Comparison of ENCODE assay signal across 8 cellular contexts in genomic region chr1:26417111-26417510, GRCh38. TPM values are rescaled to one million over a fixed set of nuclear protein-coding genes. Genes with fewer than 3 reads are reported as not detected.
DNase-seq lines count a peak whose midpoint lies in the region; ATAC-seq, FAIRE-seq and TF ChIP-seq lines count a peak whose summit lies in the region.

No MANE protein-coding gene starts in this region.

- no peaks in the 10 kb centered on the region for H4K20me1 ChIP-seq in HepG2 (ENCODE audit: insufficient read depth, low read length)

- no peak overlapping the region for H2AFZ ChIP-seq in HepG2 (ENCODE audit: low read length)

- FAIRE-seq in HepG2 (lab: Jason Lieb, UNC), result peak; percentile 68

- no peaks in the 10 kb centered on the region for H3K4me1 ChIP-seq in CD8-positive, alpha-beta memory T cell (ENCODE audit: insufficient read depth, low read length)
- no peaks in the 10 kb centered on the region for H3K4me1 ChIP-seq in colonic mucosa
- H3K4me1 ChIP-seq in HepG2 (ENCODE audit: insufficient read depth, low read length), result no peaks in the 10 kb centered on the region

- 6% methylated on average over 3 of the region's 7 CpGs for WGBS in HepG2 (ENCODE audit: low lambda C conversion rate)

- TF ChIP-seq RAD21 in HepG2 (CRISPR knock-in tag; IDR thresholded peaks at IDR 0.05), result peak; percentile 69

- intact Hi-C loops in colonic mucosa (cut with DNase I) (no loop called here), HepG2 (cut with micrococcal nuclease; ENCODE audit: unreplicated experiment) (loop anchor here (1.0 kb wide), 1 partner anchor 132 kb away; no protein-coding TSS in a partner anchor)

- CTCF ChIA-PET in CD8-positive, alpha-beta memory T cell (lab: Charles Lee), result interaction anchor here (0.6 to 4.6 kb wide), 61 partner anchors 9 to 619 kb away, joined by 3 to 42 read pairs (median 5); partner anchors contain the start of genes CD52, CEP85, DHDDS and HMGN2
- CTCF ChIA-PET in activated CD4-positive, alpha-beta T cell treated with anti-CD3 and anti-CD28 coated beads, Interleukin-2, amount 10 ng/mL, durations not matched to agents 7 days and 5 days (lab: Charles Lee), result interaction anchor here (0.5 to 3.1 kb wide), 44 partner anchors 9 to 523 kb away, joined by 3 to 20 read pairs (median 4); partner anchors contain the start of genes CEP85, DHDDS, HMGN2 and ZNF593
- CTCF ChIA-PET in HepG2 (lab: Yijun Ruan, JAX; ENCODE audit: low intra/inter-chr PET ratio, low total read pairs), result interaction anchor here (2.4 to 3.2 kb wide), 2 partner anchors 131 to 142 kb away, joined by 9 to 22 read pairs; no protein-coding TSS in a partner anchor

- ATAC-seq in HG02973 (IDR thresholded peaks at IDR 0.05; ENCODE audit: unreplicated experiment), result peak; percentile 58
- ATAC-seq in HepG2, result peak; percentile 100
- ATAC-seq in HG03025 (IDR thresholded peaks at IDR 0.05; ENCODE audit: low FRiP score, unreplicated experiment), result no peak

- peaks cover 21% of the 10 kb centered on the region for H3K27me3 ChIP-seq in CD8-positive, alpha-beta memory T cell (ENCODE audit: insufficient read depth, low read length, poor library complexity, severe bottlenecking)
- H3K27me3 ChIP-seq in colonic mucosa (peaks cover 19% of the 10 kb centered on the region), HepG2 (ENCODE audit: control insufficient read depth in 1 of 2, insufficient read depth in 2 of 2, low read length in 2 of 2) (peaks cover 1 to 21% of the 10 kb centered on the region in 2 experiments; a peak in 4 of 5 replicates)

- no peaks in the 10 kb centered on the region for H3K36me3 Mint-ChIP-seq in CD8-positive, alpha-beta memory T cell
- H3K36me3 Mint-ChIP-seq in activated CD4-positive, alpha-beta T cell treated with anti-CD3 and anti-CD28 coated beads, Interleukin-2, amount 10 ng/mL, durations not matched to agents 7 days and 5 days (ENCODE audit: low read depth), result no peaks in the 10 kb centered on the region

- in situ Hi-C loops in HepG2 (cut with HindIII; ENCODE audit: extremely low pct_ligation_motif_present, low pct_unique_long_range_greater_than_20kb), result no loop called here

- TF ChIP-seq EP300 in HepG2 (IDR thresholded peaks at IDR 0.05; ENCODE audit: low read depth in 2 of 2, low read length in 2 of 2) (no peak), HepG2 (CRISPR knock-in tag; IDR thresholded peaks at IDR 0.05; ENCODE audit: borderline replicate concordance) (no peak)

- peak; percentile 70 to 88 (median 75) for DNase-seq in CD8-positive, alpha-beta memory T cell
- peak; percentile 52 for DNase-seq in NCI-H526 treated with DMSO at 0.1 percent for 48 hours (lab: John Stamatoyannopoulos, UW)
- DNase-seq in activated CD4-positive, alpha-beta T cell treated with anti-CD3 and anti-CD28 coated beads, Interleukin-2, amount 10 ng/mL, durations not matched to agents 7 days and 5 days, result peak; percentile 92
- DNase-seq in colonic mucosa, result peak; percentile 76
- DNase-seq in HepG2 (ENCODE audit: low spot score), result peak; percentile 63
- peak; percentile 65 to 77 (median 73) for DNase-seq in stimulated activated CD4-positive, alpha-beta T cell treated with anti-CD3 and anti-CD28 coated beads, TNF-alpha, amount 100 ng/mL, for 1 hour (ENCODE audit: low read depth in 3 of 3, low spot score in 1 of 3)

- H3K9ac ChIP-seq in colonic mucosa (ENCODE audit: low read depth in 2 of 2, low read length in 2 of 2) (no peak overlapping the region), HepG2 (ENCODE audit: insufficient read depth, low read depth, low read length) (no peak overlapping the region)

- no peak overlapping the region for H3K4me3 ChIP-seq in CD8-positive, alpha-beta memory T cell (ENCODE audit: low read length)
- no peak overlapping the region for H3K4me3 ChIP-seq in colonic mucosa
- no peak overlapping the region for H3K4me3 ChIP-seq in HepG2 (replicated peaks in 1 of 3; ENCODE audit: insufficient read depth in 1 of 3, low read depth in 2 of 3, low read length in 3 of 3)

- H3K9me3 Mint-ChIP-seq in CD8-positive, alpha-beta memory T cell, result peaks cover 0 to 2% (median 0%) of the 10 kb centered on the region in 5 donors
- H3K9me3 Mint-ChIP-seq in activated CD4-positive, alpha-beta T cell treated with anti-CD3 and anti-CD28 coated beads, Interleukin-2, amount 10 ng/mL, durations not matched to agents 7 days and 5 days, result no peaks in the 10 kb centered on the region

- H3K36me3 ChIP-seq in CD8-positive, alpha-beta memory T cell (ENCODE audit: insufficient read depth, low read length), result no peaks in the 10 kb centered on the region
- no peaks in the 10 kb centered on the region for H3K36me3 ChIP-seq in colonic mucosa
- no peaks in the 10 kb centered on the region for H3K36me3 ChIP-seq in HepG2 (replicated peaks in 1 of 2; ENCODE audit: control insufficient read depth in 1 of 2, insufficient read depth in 2 of 2, low read length in 2 of 2)

- peaks cover 0 to 1% (median 0%) of the 10 kb centered on the region in 3 donors for H3K4me1 Mint-ChIP-seq in CD8-positive, alpha-beta memory T cell
- no peaks in the 10 kb centered on the region for H3K4me1 Mint-ChIP-seq in activated CD4-positive, alpha-beta T cell treated with anti-CD3 and anti-CD28 coated beads, Interleukin-2, amount 10 ng/mL, durations not matched to agents 7 days and 5 days

- BruUV-seq in HepG2 (replicated peaks; lab: Mats Ljungman, UMichigan), result no TSS peak

- no peak overlapping the region for H3K4me2 ChIP-seq in HepG2 (ENCODE audit: low read depth, low read length)

- H3K27ac Mint-ChIP-seq in CD8-positive, alpha-beta memory T cell, result peak overlapping the region in 1 of 8 donors; percentile 66
- no peak overlapping the region for H3K27ac Mint-ChIP-seq in activated CD4-positive, alpha-beta T cell treated with anti-CD3 and anti-CD28 coated beads, Interleukin-2, amount 10 ng/mL, durations not matched to agents 7 days and 5 days

- no peak overlapping the region for H3K4me3 Mint-ChIP-seq in CD8-positive, alpha-beta memory T cell
- no peak overlapping the region for H3K4me3 Mint-ChIP-seq in activated CD4-positive, alpha-beta T cell treated with anti-CD3 and anti-CD28 coated beads, Interleukin-2, amount 10 ng/mL, durations not matched to agents 7 days and 5 days

- POLR2A ChIA-PET in CD8-positive, alpha-beta memory T cell (lab: Charles Lee), result interaction anchor here (0.5 to 1.1 kb wide), 7 partner anchors 15 to 313 kb away, joined by 3 to 6 read pairs (median 4); partner anchors contain the start of genes DHDDS and PDIK1L
- POLR2A ChIA-PET in activated CD4-positive, alpha-beta T cell treated with anti-CD3 and anti-CD28 coated beads, Interleukin-2, amount 10 ng/mL, durations not matched to agents 7 days and 5 days (lab: Charles Lee), result no interaction called here
- POLR2A ChIA-PET in HepG2 (lab: Yijun Ruan, JAX), result interaction anchor here (0.6 to 1.1 kb wide), 2 partner anchors 15 to 110 kb away, joined by 4 to 6 read pairs; partner anchors contain the start of gene DHDDS

- H3K9me3 ChIP-seq in CD8-positive, alpha-beta memory T cell (ENCODE audit: low read length), result no peaks in the 10 kb centered on the region
- H3K9me3 ChIP-seq in colonic mucosa (no peaks in the 10 kb centered on the region), HepG2 (ENCODE audit: low read length) (no peaks in the 10 kb centered on the region)

- peak; percentile 89 for TF ChIP-seq CTCF in colonic mucosa (IDR thresholded peaks at IDR 0.05)
- peak; percentile 91 for TF ChIP-seq CTCF in HepG2 (CRISPR knock-in tag; IDR thresholded peaks at IDR 0.05)

- no peak for TF ChIP-seq POLR2A in HepG2 (IDR thresholded peaks at IDR 0.05; ENCODE audit: insufficient read depth in 1 of 2, low read depth in 2 of 2, low read length in 2 of 2)

- H3K79me2 ChIP-seq in HepG2 (ENCODE audit: insufficient read depth, low read length), result no peaks in the 10 kb centered on the region

- peaks cover 22 to 36% of the 10 kb centered on the region in 2 donors for H3K27me3 Mint-ChIP-seq in CD8-positive, alpha-beta memory T cell
- peaks cover 54% of the 10 kb centered on the region for H3K27me3 Mint-ChIP-seq in activated CD4-positive, alpha-beta T cell treated with anti-CD3 and anti-CD28 coated beads, Interleukin-2, amount 10 ng/mL, durations not matched to agents 7 days and 5 days

- no peak overlapping the region for H3K27ac ChIP-seq in CD8-positive, alpha-beta memory T cell (ENCODE audit: low read depth, low read length)
- H3K27ac ChIP-seq in colonic mucosa (no peak overlapping the region), HepG2 (ENCODE audit: extremely low read length, insufficient read depth, low read length) (no peak overlapping the region)

RNA-seq across cellular contexts. Expression of gene LIN28A, which starts 6.5 kb away (rescaled TPM):
- total RNA-seq in CD8-positive, alpha-beta memory T cell, result not detected
- not detected for polyA plus RNA-seq in CD8-positive, alpha-beta memory T cell
- not detected for total RNA-seq in activated CD4-positive, alpha-beta T cell treated with anti-CD3 and anti-CD28 coated beads, Interleukin-2, amount 10 ng/mL, durations not matched to agents 7 days and 5 days
- total RNA-seq in colonic mucosa, result 1 to 10 TPM in 1 of 2 donors, not detected in 1; 1.4 TPM
- 0.04 TPM in 1 of 2 replicates, not detected in the other for total RNA-seq in HepG2 (2016; rRNA removed; fragmentation: Illumina TruSeq; extraction: Trizol)
- total RNA-seq in HepG2 (2016; cell fraction: cytosol; rRNA removed; fragmentation: Illumina TruSeq; extraction: Trizol; ENCODE audit: low read depth), result not detected in 2 replicates
- total RNA-seq in HepG2 (2016; cell fraction: insoluble cytoplasmic fraction; rRNA removed; fragmentation: Illumina TruSeq; extraction: Trizol), result 0.02 TPM in 1 of 2 replicates, not detected in the other
- not detected in 2 replicates for total RNA-seq in HepG2 (2016; cell fraction: membrane; rRNA removed; fragmentation: Illumina TruSeq; extraction: Trizol)
- not detected in 2 replicates for total RNA-seq in HepG2 (2016; cell fraction: nucleus; rRNA removed; fragmentation: Illumina TruSeq; extraction: Trizol)
- polyA plus RNA-seq in HepG2 (2011; rRNA removed), result 0.01 TPM in 1 of 2 replicates, not detected in the other
- polyA plus RNA-seq in HepG2 (2011; cell fraction: cytosol; rRNA removed), result 0.01 TPM in 1 of 2 replicates, not detected in the other
- 0.05 and 0.07 TPM in 2 replicates for polyA plus RNA-seq in HepG2 (2011; cell fraction: nucleus; rRNA removed)
- 0.05 TPM in 1 of 2 replicates, not detected in the other for polyA plus RNA-seq in HepG2 (2012)
- polyA plus RNA-seq in HepG2 (2016; cell fraction: cytosol; fragmentation: Illumina TruSeq; extraction: Trizol; ENCODE audit: low read depth), result not detected in 2 replicates
- not detected in 2 replicates for polyA plus RNA-seq in HepG2 (2016; cell fraction: insoluble cytoplasmic fraction; fragmentation: Illumina TruSeq; extraction: Trizol; ENCODE audit: low read depth)
- not detected in 2 replicates for polyA plus RNA-seq in HepG2 (2016; cell fraction: membrane; fragmentation: Illumina TruSeq; extraction: Trizol; ENCODE audit: low read depth)
- polyA plus RNA-seq in HepG2 (2016; cell fraction: nucleus; fragmentation: Illumina TruSeq; extraction: Trizol; ENCODE audit: insufficient read depth, low read depth), result not detected in 2 replicates
- polyA minus RNA-seq in HepG2 (2011; rRNA and poly(A)+ RNA removed; ENCODE audit: low replicate concordance), result 0.04 TPM in 1 of 2 replicates, not detected in the other
- polyA minus RNA-seq in HepG2 (2011; cell fraction: cytosol; rRNA and poly(A)+ RNA removed), result not detected in 2 replicates
- not detected in 2 replicates for polyA minus RNA-seq in HepG2 (2011; cell fraction: nucleus; rRNA and poly(A)+ RNA removed)

RNA-seq across cellular contexts. Expression of gene DHDDS, which starts 15.0 kb away (rescaled TPM):
- total RNA-seq in CD8-positive, alpha-beta memory T cell, result 10 to 100 TPM; 47.9 to 52.2 TPM
- 21.6 TPM for polyA plus RNA-seq in CD8-positive, alpha-beta memory T cell
- total RNA-seq in activated CD4-positive, alpha-beta T cell treated with anti-CD3 and anti-CD28 coated beads, Interleukin-2, amount 10 ng/mL, durations not matched to agents 7 days and 5 days, result 10 to 100 TPM; 49.1 to 55.3 TPM
- total RNA-seq in colonic mucosa, result 10 to 100 TPM; 83.5 to 88.5 TPM
- 26.5 and 28.3 TPM in 2 replicates for total RNA-seq in HepG2 (2016; rRNA removed; fragmentation: Illumina TruSeq; extraction: Trizol)
- total RNA-seq in HepG2 (2016; cell fraction: cytosol; rRNA removed; fragmentation: Illumina TruSeq; extraction: Trizol; ENCODE audit: low read depth), result 7.6 and 8.2 TPM in 2 replicates
- total RNA-seq in HepG2 (2016; cell fraction: insoluble cytoplasmic fraction; rRNA removed; fragmentation: Illumina TruSeq; extraction: Trizol), result 25.2 and 29.1 TPM in 2 replicates
- 8.7 and 10.1 TPM in 2 replicates for total RNA-seq in HepG2 (2016; cell fraction: membrane; rRNA removed; fragmentation: Illumina TruSeq; extraction: Trizol)
- total RNA-seq in HepG2 (2016; cell fraction: nucleus; rRNA removed; fragmentation: Illumina TruSeq; extraction: Trizol), result 24.6 and 27.6 TPM in 2 replicates
- 18.3 and 18.9 TPM in 2 replicates for polyA plus RNA-seq in HepG2 (2011; rRNA removed)
- polyA plus RNA-seq in HepG2 (2011; cell fraction: cytosol; rRNA removed), result 16.7 and 17.2 TPM in 2 replicates
- polyA plus RNA-seq in HepG2 (2011; cell fraction: nucleus; rRNA removed), result 34.7 and 40.5 TPM in 2 replicates
- polyA plus RNA-seq in HepG2 (2012), result 15.5 and 18.2 TPM in 2 replicates
- polyA plus RNA-seq in HepG2 (2016; cell fraction: cytosol; fragmentation: Illumina TruSeq; extraction: Trizol; ENCODE audit: low read depth), result 2.9 TPM in 2 replicates
- polyA plus RNA-seq in HepG2 (2016; cell fraction: insoluble cytoplasmic fraction; fragmentation: Illumina TruSeq; extraction: Trizol; ENCODE audit: low read depth), result 21.6 and 26.2 TPM in 2 replicates
- 5.2 and 5.5 TPM in 2 replicates for polyA plus RNA-seq in HepG2 (2016; cell fraction: membrane; fragmentation: Illumina TruSeq; extraction: Trizol; ENCODE audit: low read depth)
- 36.9 and 42.9 TPM in 2 replicates for polyA plus RNA-seq in HepG2 (2016; cell fraction: nucleus; fragmentation: Illumina TruSeq; extraction: Trizol; ENCODE audit: insufficient read depth, low read depth)
- 29.3 and 39.0 TPM in 2 replicates for polyA minus RNA-seq in HepG2 (2011; rRNA and poly(A)+ RNA removed; ENCODE audit: low replicate concordance)
- polyA minus RNA-seq in HepG2 (2011; cell fraction: cytosol; rRNA and poly(A)+ RNA removed), result 9.5 and 12.6 TPM in 2 replicates
- 49.0 and 50.6 TPM in 2 replicates for polyA minus RNA-seq in HepG2 (2011; cell fraction: nucleus; rRNA and poly(A)+ RNA removed)

RNA-seq across cellular contexts. Expression of gene ZNF683, which starts 44.6 kb away (rescaled TPM):
- total RNA-seq in CD8-positive, alpha-beta memory T cell, result 1 to 10 TPM; 2.4 to 2.7 TPM
- 205 TPM for polyA plus RNA-seq in CD8-positive, alpha-beta memory T cell
- under 1 TPM in 1 of 2 experiments, not detected in 1; 0.17 TPM for total RNA-seq in activated CD4-positive, alpha-beta T cell treated with anti-CD3 and anti-CD28 coated beads, Interleukin-2, amount 10 ng/mL, durations not matched to agents 7 days and 5 days
- total RNA-seq in colonic mucosa, result under 1 TPM in 1 of 2 donors, not detected in 1; 0.47 TPM
- total RNA-seq in HepG2 (2016; rRNA removed; fragmentation: Illumina TruSeq; extraction: Trizol), result not detected in 2 replicates
- total RNA-seq in HepG2 (2016; cell fraction: cytosol; rRNA removed; fragmentation: Illumina TruSeq; extraction: Trizol; ENCODE audit: low read depth), result not detected in 2 replicates
- total RNA-seq in HepG2 (2016; cell fraction: insoluble cytoplasmic fraction; rRNA removed; fragmentation: Illumina TruSeq; extraction: Trizol), result not detected in 2 replicates
- total RNA-seq in HepG2 (2016; cell fraction: membrane; rRNA removed; fragmentation: Illumina TruSeq; extraction: Trizol), result not detected in 2 replicates
- not detected in 2 replicates for total RNA-seq in HepG2 (2016; cell fraction: nucleus; rRNA removed; fragmentation: Illumina TruSeq; extraction: Trizol)
- not detected in 2 replicates for polyA plus RNA-seq in HepG2 (2011; rRNA removed)
- not detected in 2 replicates for polyA plus RNA-seq in HepG2 (2011; cell fraction: cytosol; rRNA removed)
- not detected in 2 replicates for polyA plus RNA-seq in HepG2 (2011; cell fraction: nucleus; rRNA removed)
- not detected in 2 replicates for polyA plus RNA-seq in HepG2 (2012)
- polyA plus RNA-seq in HepG2 (2016; cell fraction: cytosol; fragmentation: Illumina TruSeq; extraction: Trizol; ENCODE audit: low read depth), result not detected in 2 replicates
- polyA plus RNA-seq in HepG2 (2016; cell fraction: insoluble cytoplasmic fraction; fragmentation: Illumina TruSeq; extraction: Trizol; ENCODE audit: low read depth), result not detected in 2 replicates
- polyA plus RNA-seq in HepG2 (2016; cell fraction: membrane; fragmentation: Illumina TruSeq; extraction: Trizol; ENCODE audit: low read depth), result not detected in 2 replicates
- not detected in 2 replicates for polyA plus RNA-seq in HepG2 (2016; cell fraction: nucleus; fragmentation: Illumina TruSeq; extraction: Trizol; ENCODE audit: insufficient read depth, low read depth)
- polyA minus RNA-seq in HepG2 (2011; rRNA and poly(A)+ RNA removed; ENCODE audit: low replicate concordance), result not detected in 2 replicates
- polyA minus RNA-seq in HepG2 (2011; cell fraction: cytosol; rRNA and poly(A)+ RNA removed), result not detected in 2 replicates
- polyA minus RNA-seq in HepG2 (2011; cell fraction: nucleus; rRNA and poly(A)+ RNA removed), result not detected in 2 replicates

RNA-seq across cellular contexts. Expression of gene HMGN2, which starts 55.1 kb away (rescaled TPM):
- 100 to 1,000 TPM; 877 to 878 TPM for total RNA-seq in CD8-positive, alpha-beta memory T cell
- polyA plus RNA-seq in CD8-positive, alpha-beta memory T cell, result 599 TPM
- total RNA-seq in activated CD4-positive, alpha-beta T cell treated with anti-CD3 and anti-CD28 coated beads, Interleukin-2, amount 10 ng/mL, durations not matched to agents 7 days and 5 days, result 1,000 to 10,000 TPM; 1,241 to 1,307 TPM
- total RNA-seq in colonic mucosa (100 to 1,000 TPM; 332 to 758 TPM), HepG2 (2016; rRNA removed; fragmentation: Illumina TruSeq; extraction: Trizol) (343 and 366 TPM in 2 replicates)
- total RNA-seq in HepG2 (2016; cell fraction: cytosol; rRNA removed; fragmentation: Illumina TruSeq; extraction: Trizol; ENCODE audit: low read depth), result 106 and 134 TPM in 2 replicates
- total RNA-seq in HepG2 (2016; cell fraction: insoluble cytoplasmic fraction; rRNA removed; fragmentation: Illumina TruSeq; extraction: Trizol), result 330 and 394 TPM in 2 replicates
- 252 and 289 TPM in 2 replicates for total RNA-seq in HepG2 (2016; cell fraction: membrane; rRNA removed; fragmentation: Illumina TruSeq; extraction: Trizol)
- 211 and 250 TPM in 2 replicates for total RNA-seq in HepG2 (2016; cell fraction: nucleus; rRNA removed; fragmentation: Illumina TruSeq; extraction: Trizol)
- 40.5 and 63.4 TPM in 2 replicates for polyA plus RNA-seq in HepG2 (2011; rRNA removed)
- 39.3 and 41.3 TPM in 2 replicates for polyA plus RNA-seq in HepG2 (2011; cell fraction: cytosol; rRNA removed)
- 64.0 and 72.1 TPM in 2 replicates for polyA plus RNA-seq in HepG2 (2011; cell fraction: nucleus; rRNA removed)
- 76.3 and 137 TPM in 2 replicates for polyA plus RNA-seq in HepG2 (2012)
- polyA plus RNA-seq in HepG2 (2016; cell fraction: cytosol; fragmentation: Illumina TruSeq; extraction: Trizol; ENCODE audit: low read depth), result 124 and 165 TPM in 2 replicates
- 554 and 565 TPM in 2 replicates for polyA plus RNA-seq in HepG2 (2016; cell fraction: insoluble cytoplasmic fraction; fragmentation: Illumina TruSeq; extraction: Trizol; ENCODE audit: low read depth)
- 241 and 288 TPM in 2 replicates for polyA plus RNA-seq in HepG2 (2016; cell fraction: membrane; fragmentation: Illumina TruSeq; extraction: Trizol; ENCODE audit: low read depth)
- 428 and 433 TPM in 2 replicates for polyA plus RNA-seq in HepG2 (2016; cell fraction: nucleus; fragmentation: Illumina TruSeq; extraction: Trizol; ENCODE audit: insufficient read depth, low read depth)
- polyA minus RNA-seq in HepG2 (2011; rRNA and poly(A)+ RNA removed; ENCODE audit: low replicate concordance), result 13.9 and 49.7 TPM in 2 replicates
- 13.2 and 16.1 TPM in 2 replicates for polyA minus RNA-seq in HepG2 (2011; cell fraction: cytosol; rRNA and poly(A)+ RNA removed)
- polyA minus RNA-seq in HepG2 (2011; cell fraction: nucleus; rRNA and poly(A)+ RNA removed), result 61.7 and 80.5 TPM in 2 replicates
